In the genomic region with DNA sequence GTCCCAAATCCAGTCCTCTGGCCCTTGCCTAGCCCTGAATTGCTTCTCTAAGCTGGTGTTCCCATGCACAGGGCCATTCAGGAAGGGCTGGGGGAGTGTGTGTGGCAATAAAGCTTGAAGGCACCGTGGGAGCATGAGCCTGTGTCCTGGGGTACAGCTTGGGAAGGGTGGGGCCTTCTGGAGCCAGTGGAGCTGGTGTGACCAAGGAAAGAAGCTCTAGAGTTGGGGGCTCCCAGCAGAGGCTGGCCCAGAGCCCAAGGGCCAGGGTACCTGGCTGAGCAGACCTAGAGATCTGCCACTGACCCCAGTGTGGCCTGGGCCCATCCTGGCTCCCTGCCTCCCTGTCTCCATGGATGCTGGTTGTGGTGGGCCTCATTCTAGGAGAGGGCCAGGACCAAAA, we compare ENCODE assay signal across 23 cellular contexts. TPM values are rescaled to one million over a fixed set of nuclear protein-coding genes. Genes with fewer than 3 reads are reported as not detected.
DNase-seq lines count a peak whose midpoint lies in the region; ATAC-seq, FAIRE-seq and TF ChIP-seq lines count a peak whose summit lies in the region.
"Had no signal": no experiment of that assay in that cellular context is flagged by ENCODE, and none has a peak within 500 bp of the region (broad histone marks: within the 10 kb centered on the region; RNA-seq: fewer than 3 reads in every experiment).

No MANE protein-coding gene starts in this region.

- in situ Hi-C loops in HepG2 (cut with HindIII; ENCODE audit: extremely low pct_ligation_motif_present, low pct_unique_long_range_greater_than_20kb): loop anchor here (10.0 kb wide), 1 partner anchor 284 kb away; no protein-coding TSS in a partner anchor

- no peaks in the 10 kb centered on the region for H3K9me3 ChIP-seq in right lobe of liver
- no peaks in the 10 kb centered on the region for H3K9me3 ChIP-seq in HepG2 (ENCODE audit: low read length)
- H3K9me3 ChIP-seq: SJCRH30, transverse colon had no signal

- POLR2A ChIA-PET in HepG2 (lab: Yijun Ruan, JAX): no interaction called here

- no peak for ATAC-seq in right lobe of liver
- ATAC-seq in HepG2: no peak
- no peak for ATAC-seq in GM19351 (IDR thresholded peaks at IDR 0.05; ENCODE audit: unreplicated experiment)
- ATAC-seq: activated naive CD8-positive, alpha-beta T cell treated with anti-CD3 and anti-CD28 coated beads, Interleukin-2, amount 50 U/mL, for 24 hours; activated T-cell treated with anti-CD3 and anti-CD28 coated beads, Interleukin-2, amount 50 U/mL, for 4 hours; K562; stimulated activated naive B cell treated with anti-CD40 and anti-IgM and Interleukin-4, amounts not matched to agents 10 μg/mL and 1 μg/mL and 100 μg/mL, for 72 hours had no signal

- peaks cover 24% of the 10 kb centered on the region for H3K4me1 Mint-ChIP-seq in osteocyte (ENCODE audit: unreplicated experiment)

- H3K27me3 ChIP-seq in right lobe of liver (no peaks in the 10 kb centered on the region), HepG2 (ENCODE audit: control insufficient read depth in 1 of 2, insufficient read depth in 2 of 2, low read length in 2 of 2) (no peaks in the 10 kb centered on the region; a peak in 1 of 5 replicates)
- H3K27me3 ChIP-seq: brain microvascular endothelial cell, SJCRH30, transverse colon had no signal

- no peaks in the 10 kb centered on the region for H4K20me1 ChIP-seq in HepG2 (ENCODE audit: insufficient read depth, low read length)

- no peaks in the 10 kb centered on the region for H3K36me3 ChIP-seq in right lobe of liver
- H3K36me3 ChIP-seq in HepG2 (replicated peaks in 1 of 2; ENCODE audit: control insufficient read depth in 1 of 2, insufficient read depth in 2 of 2, low read length in 2 of 2): no peaks in the 10 kb centered on the region
- H3K36me3 ChIP-seq: brain microvascular endothelial cell, SJCRH30, transverse colon had no signal

- H2AFZ ChIP-seq in HepG2 (ENCODE audit: low read length): no peak overlapping the region

- DNase-seq in right lobe of liver (peak in 2 of 3 donors; percentile 37 to 45), HepG2 (ENCODE audit: low spot score) (no peak), ecto neural progenitor cell (ENCODE audit: low spot score) (peak; percentile 37), osteocyte (ENCODE audit: extremely low spot score, unreplicated experiment) (peak; percentile 72), ureter (ENCODE audit: low spot score) (peak; percentile 38), activated gamma-delta T cell treated with Interleukin-2 at 50 U/mL for 16 hours (no peak), SW 1271 (lab: John Stamatoyannopoulos, UW) (no peak)
- DNase-seq: activated CD4-positive, alpha-beta T cell treated with anti-CD3 and anti-CD28 coated beads, Interleukin-2, amount 50 U/mL, for 1 hour; activated naive CD8-positive, alpha-beta T cell treated with anti-CD3 and anti-CD28 coated beads, Interleukin-2, amount 50 U/mL, for 24 hours; activated T-cell treated with anti-CD3 and anti-CD28 coated beads, Interleukin-2, amount 50 U/mL, for 4 hours; brain microvascular endothelial cell; DMS53; NCI-H226; NCI-H82; occipital lobe; stimulated activated naive B cell treated with anti-CD40 and anti-IgM and Interleukin-4, amounts not matched to agents 10 μg/mL and 1 μg/mL and 100 μg/mL, for 72 hours; transverse colon had no signal

- H3K4me1 ChIP-seq in right lobe of liver (no peaks in the 10 kb centered on the region), HepG2 (ENCODE audit: insufficient read depth, low read length) (no peaks in the 10 kb centered on the region)

- no peak overlapping the region for H3K9ac ChIP-seq in HepG2 (ENCODE audit: insufficient read depth, low read depth, low read length)

- no peak for TF ChIP-seq POLR2A in right lobe of liver (IDR thresholded peaks at IDR 0.05)
- TF ChIP-seq POLR2A in HepG2 (IDR thresholded peaks at IDR 0.05; ENCODE audit: insufficient read depth in 1 of 2, low read depth in 2 of 2, low read length in 2 of 2): no peak

- H3K79me2 ChIP-seq in HepG2 (ENCODE audit: insufficient read depth, low read length): no peaks in the 10 kb centered on the region

- no peaks in the 10 kb centered on the region for H3K9me3 Mint-ChIP-seq in osteocyte (ENCODE audit: unreplicated experiment)
- H3K9me3 Mint-ChIP-seq: activated naive CD8-positive, alpha-beta T cell treated with anti-CD3 and anti-CD28 coated beads, Interleukin-2, amount 50 U/mL, for 24 hours; activated T-cell treated with anti-CD3 and anti-CD28 coated beads, Interleukin-2, amount 50 U/mL, for 4 hours; T-helper 1 cell treated with Interleukin-12 subunit alpha and Interleukin-12 subunit beta and Interleukin-4 antibody, amounts not matched to agents 30 μg/mL and 1 μg/mL, for 36 hours had no signal

- no peak for TF ChIP-seq CTCF in right lobe of liver (IDR thresholded peaks at IDR 0.05)
- no peak for TF ChIP-seq CTCF in HepG2 (CRISPR knock-in tag; IDR thresholded peaks at IDR 0.05)
- TF ChIP-seq CTCF in osteocyte (IDR thresholded peaks at IDR 0.05): no peak

- intact Hi-C loops in right lobe of liver (cut with DNase I) (no loop called here), HepG2 (cut with micrococcal nuclease; ENCODE audit: unreplicated experiment) (no loop called here)

- H3K27ac ChIP-seq in right lobe of liver (no peak overlapping the region), HepG2 (ENCODE audit: extremely low read length, insufficient read depth, low read length) (no peak overlapping the region)
- H3K27ac ChIP-seq: brain microvascular endothelial cell, transverse colon had no signal

- H3K27me3 Mint-ChIP-seq in osteocyte (ENCODE audit: unreplicated experiment): no peaks in the 10 kb centered on the region
- H3K27me3 Mint-ChIP-seq: activated naive CD8-positive, alpha-beta T cell treated with anti-CD3 and anti-CD28 coated beads, Interleukin-2, amount 50 U/mL, for 24 hours; stimulated activated naive B cell treated with anti-CD40 and anti-IgM and Interleukin-4, amounts not matched to agents 10 μg/mL and 1 μg/mL and 100 μg/mL, for 72 hours had no signal

- no peak for FAIRE-seq in HepG2 (lab: Jason Lieb, UNC)
- FAIRE-seq: colon, H1, K562 had no signal

- no peak overlapping the region for H3K27ac Mint-ChIP-seq in osteocyte (ENCODE audit: unreplicated experiment)
- H3K27ac Mint-ChIP-seq: activated naive CD8-positive, alpha-beta T cell treated with anti-CD3 and anti-CD28 coated beads, Interleukin-2, amount 50 U/mL, for 24 hours; T-helper 1 cell treated with Interleukin-12 subunit alpha and Interleukin-12 subunit beta and Interleukin-4 antibody, amounts not matched to agents 30 μg/mL and 1 μg/mL, for 36 hours had no signal

- no peak overlapping the region for H3K4me3 Mint-ChIP-seq in osteocyte (ENCODE audit: unreplicated experiment)
- H3K4me3 Mint-ChIP-seq: activated naive CD8-positive, alpha-beta T cell treated with anti-CD3 and anti-CD28 coated beads, Interleukin-2, amount 50 U/mL, for 24 hours; activated T-cell treated with anti-CD3 and anti-CD28 coated beads, Interleukin-2, amount 50 U/mL, for 4 hours; T-helper 1 cell treated with Interleukin-12 subunit alpha and Interleukin-12 subunit beta and Interleukin-4 antibody, amounts not matched to agents 30 μg/mL and 1 μg/mL, for 36 hours had no signal

- H3K4me3 ChIP-seq in right lobe of liver: no peak overlapping the region
- no peak overlapping the region for H3K4me3 ChIP-seq in HepG2 (replicated peaks in 1 of 3; ENCODE audit: insufficient read depth in 1 of 3, low read depth in 2 of 3, low read length in 3 of 3)
- H3K4me3 ChIP-seq: K562, SJCRH30, transverse colon had no signal

- H3K36me3 Mint-ChIP-seq in osteocyte (ENCODE audit: unreplicated experiment): peaks cover 19% of the 10 kb centered on the region

- TF ChIP-seq EP300 in HepG2 (IDR thresholded peaks at IDR 0.05; ENCODE audit: low read depth in 2 of 2, low read length in 2 of 2) (no peak), HepG2 (CRISPR knock-in tag; IDR thresholded peaks at IDR 0.05; ENCODE audit: borderline replicate concordance) (no peak)

- TF ChIP-seq RAD21 in HepG2 (CRISPR knock-in tag; IDR thresholded peaks at IDR 0.05): no peak

- H3K4me2 ChIP-seq in HepG2 (ENCODE audit: low read depth, low read length): no peak overlapping the region

- no TSS peak for BruUV-seq in HepG2 (replicated peaks; lab: Mats Ljungman, UMichigan)

- CTCF ChIA-PET in HepG2 (lab: Yijun Ruan, JAX; ENCODE audit: low intra/inter-chr PET ratio, low total read pairs): no interaction called here

- WGBS in right lobe of liver (ENCODE audit: insufficient coverage, low coverage, low lambda C conversion rate, missing lambda C conversion rate): no CpG with 5 or more reads among the region's 1 CpG
- WGBS in HepG2 (ENCODE audit: low lambda C conversion rate): 13% methylated on average over 1 of the region's 1 CpG

RNA-seq across cellular contexts. Expression of a gene that starts 8.0 kb away (rescaled TPM):
- total RNA-seq in right lobe of liver (10 to 100 TPM in 5 of 6 experiments, 1 to 10 TPM in 1; 9.4 to 20.3 (median 12.2) TPM), HepG2 (2016; rRNA removed; fragmentation: Illumina TruSeq; extraction: Trizol) (0.24 and 0.42 TPM in 2 replicates), osteocyte (69.8 and 73.4 TPM in 2 replicates), ureter (20.7 TPM)
- total RNA-seq in HepG2 (2016; cell fraction: cytosol; rRNA removed; fragmentation: Illumina TruSeq; extraction: Trizol; ENCODE audit: low read depth): 0.09 and 0.30 TPM in 2 replicates
- 0.13 and 0.30 TPM in 2 replicates for total RNA-seq in HepG2 (2016; cell fraction: insoluble cytoplasmic fraction; rRNA removed; fragmentation: Illumina TruSeq; extraction: Trizol)
- 0.56 and 0.72 TPM in 2 replicates for total RNA-seq in HepG2 (2016; cell fraction: membrane; rRNA removed; fragmentation: Illumina TruSeq; extraction: Trizol)
- total RNA-seq in HepG2 (2016; cell fraction: nucleus; rRNA removed; fragmentation: Illumina TruSeq; extraction: Trizol): 1.0 and 2.3 TPM in 2 replicates
- 14.5 and 17.9 TPM in 2 replicates for polyA plus RNA-seq in HepG2 (2011; rRNA removed)
- 12.3 and 15.2 TPM in 2 replicates for polyA plus RNA-seq in HepG2 (2011; cell fraction: cytosol; rRNA removed)
- 97.1 and 99.3 TPM in 2 replicates for polyA plus RNA-seq in HepG2 (2011; cell fraction: nucleus; rRNA removed)
- polyA plus RNA-seq in HepG2 (2012): 7.0 and 10.3 TPM in 2 replicates
- 0.44 and 0.71 TPM in 2 replicates for polyA plus RNA-seq in HepG2 (2016; cell fraction: cytosol; fragmentation: Illumina TruSeq; extraction: Trizol; ENCODE audit: low read depth)
- 0.98 and 1.0 TPM in 2 replicates for polyA plus RNA-seq in HepG2 (2016; cell fraction: insoluble cytoplasmic fraction; fragmentation: Illumina TruSeq; extraction: Trizol; ENCODE audit: low read depth)
- 0.39 and 0.88 TPM in 2 replicates for polyA plus RNA-seq in HepG2 (2016; cell fraction: membrane; fragmentation: Illumina TruSeq; extraction: Trizol; ENCODE audit: low read depth)
- 2.9 and 3.4 TPM in 2 replicates for polyA plus RNA-seq in HepG2 (2016; cell fraction: nucleus; fragmentation: Illumina TruSeq; extraction: Trizol; ENCODE audit: insufficient read depth, low read depth)
- polyA minus RNA-seq in HepG2 (2011; rRNA and poly(A)+ RNA removed; ENCODE audit: low replicate concordance): 33.1 and 57.2 TPM in 2 replicates
- 6.9 and 10.2 TPM in 2 replicates for polyA minus RNA-seq in HepG2 (2011; cell fraction: cytosol; rRNA and poly(A)+ RNA removed)
- polyA minus RNA-seq in HepG2 (2011; cell fraction: nucleus; rRNA and poly(A)+ RNA removed): 15.7 and 18.6 TPM in 2 replicates

RNA-seq across cellular contexts. Expression of a gene that starts 51.8 kb away (rescaled TPM):
- total RNA-seq in right lobe of liver (1 to 10 TPM in 1 of 6 experiments, under 1 TPM in 5; 0.19 to 1.6 (median 0.63) TPM), HepG2 (2016; rRNA removed; fragmentation: Illumina TruSeq; extraction: Trizol) (13.5 and 25.1 TPM in 2 replicates), osteocyte (5.7 and 5.9 TPM in 2 replicates), ureter (15.9 TPM)
- 11.1 and 12.1 TPM in 2 replicates for total RNA-seq in HepG2 (2016; cell fraction: cytosol; rRNA removed; fragmentation: Illumina TruSeq; extraction: Trizol; ENCODE audit: low read depth)
- 12.9 and 25.2 TPM in 2 replicates for total RNA-seq in HepG2 (2016; cell fraction: insoluble cytoplasmic fraction; rRNA removed; fragmentation: Illumina TruSeq; extraction: Trizol)
- total RNA-seq in HepG2 (2016; cell fraction: membrane; rRNA removed; fragmentation: Illumina TruSeq; extraction: Trizol): 17.4 and 19.2 TPM in 2 replicates
- 22.7 and 24.9 TPM in 2 replicates for total RNA-seq in HepG2 (2016; cell fraction: nucleus; rRNA removed; fragmentation: Illumina TruSeq; extraction: Trizol)
- polyA plus RNA-seq in HepG2 (2011; rRNA removed): 20.4 and 31.7 TPM in 2 replicates
- 24.7 and 33.2 TPM in 2 replicates for polyA plus RNA-seq in HepG2 (2011; cell fraction: cytosol; rRNA removed)
- polyA plus RNA-seq in HepG2 (2011; cell fraction: nucleus; rRNA removed): 25.3 and 29.3 TPM in 2 replicates
- 12.3 and 15.4 TPM in 2 replicates for polyA plus RNA-seq in HepG2 (2012)
- polyA plus RNA-seq in HepG2 (2016; cell fraction: cytosol; fragmentation: Illumina TruSeq; extraction: Trizol; ENCODE audit: low read depth): 13.5 and 14.7 TPM in 2 replicates
- 12.3 and 15.0 TPM in 2 replicates for polyA plus RNA-seq in HepG2 (2016; cell fraction: insoluble cytoplasmic fraction; fragmentation: Illumina TruSeq; extraction: Trizol; ENCODE audit: low read depth)
- polyA plus RNA-seq in HepG2 (2016; cell fraction: membrane; fragmentation: Illumina TruSeq; extraction: Trizol; ENCODE audit: low read depth): 18.5 and 19.8 TPM in 2 replicates
- 39.4 and 41.1 TPM in 2 replicates for polyA plus RNA-seq in HepG2 (2016; cell fraction: nucleus; fragmentation: Illumina TruSeq; extraction: Trizol; ENCODE audit: insufficient read depth, low read depth)
- polyA minus RNA-seq in HepG2 (2011; rRNA and poly(A)+ RNA removed; ENCODE audit: low replicate concordance): 19.7 and 24.8 TPM in 2 replicates
- polyA minus RNA-seq in HepG2 (2011; cell fraction: cytosol; rRNA and poly(A)+ RNA removed): 10.5 and 11.6 TPM in 2 replicates
- polyA minus RNA-seq in HepG2 (2011; cell fraction: nucleus; rRNA and poly(A)+ RNA removed): 5.3 and 7.3 TPM in 2 replicates

Comparison
In these comparisons a context has a peak if more than half of its experiments do, and no peak if none do; other contexts are left out.
1. DNase-seq: peak in right lobe of liver (2 of 3), ecto neural progenitor cell (single experiment), osteocyte (single experiment) and ureter (single experiment); none in HepG2 (single experiment), activated gamma-delta T cell treated with Interleukin-2 at 50 U/mL for 16 hours (single experiment) and SW 1271 (0 of 2).